ENCODE assay signal across 10 cellular contexts in the genomic region with DNA sequence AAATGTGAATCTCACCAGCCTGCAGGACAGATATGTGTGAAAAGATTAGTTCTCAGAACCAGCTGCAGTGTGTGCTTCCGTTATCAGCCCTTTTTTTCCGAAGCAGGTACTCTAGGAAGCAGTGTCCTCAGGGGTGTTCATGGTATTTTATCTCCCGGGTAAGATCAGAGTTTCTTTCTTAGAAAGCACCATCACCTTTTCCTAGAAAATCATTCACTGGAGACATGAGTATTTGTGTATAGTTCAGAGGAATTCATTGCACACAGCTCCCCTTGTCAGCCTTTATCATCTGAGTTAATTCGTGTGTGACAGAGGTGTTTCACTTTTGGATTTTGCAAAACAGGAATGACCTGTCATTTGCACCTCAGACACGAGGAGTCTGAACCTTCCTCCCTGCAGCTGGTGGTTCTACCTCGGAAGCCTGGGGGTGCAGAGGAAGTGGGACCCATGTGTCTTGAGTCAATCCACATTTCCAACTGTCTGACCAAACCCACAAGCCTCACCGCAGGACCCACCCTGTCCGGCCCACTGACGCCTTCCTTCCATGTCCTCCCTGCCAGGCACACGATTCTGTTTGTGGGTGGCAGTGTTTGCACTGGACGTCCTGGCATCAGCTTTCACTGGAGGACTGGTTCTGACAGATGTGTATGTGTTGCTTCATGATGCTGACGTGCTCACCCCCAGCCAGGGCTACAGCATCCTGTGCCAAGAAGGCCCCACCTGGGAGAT.
DNase-seq lines count a peak whose midpoint lies in the region; ATAC-seq and TF ChIP-seq lines count a peak whose summit lies in the region.
"Had no signal": no experiment of that assay in that cellular context is flagged by ENCODE, and none has a peak within 500 bp of the region (broad histone marks: within the 10 kb centered on the region; RNA-seq: fewer than 3 reads in every experiment).

No MANE protein-coding gene starts in this region.

- H3K9me3 Mint-ChIP-seq in dendritic cell treated with granulocyte-macrophage colony-stimulating factor and Interleukin-4, amounts not matched to agents 40 ng/mL and 50 ng/mL, for 4 days = no peaks in the 10 kb centered on the region
- H3K9me3 Mint-ChIP-seq in WTC11 = no peaks in the 10 kb centered on the region
- H3K9me3 Mint-ChIP-seq: brain had no signal

- H3K27me3 ChIP-seq in brain microvascular endothelial cell (replicated peaks) (no peaks in the 10 kb centered on the region), tibial nerve (no peaks in the 10 kb centered on the region)
- H3K27me3 ChIP-seq: right lobe of liver had no signal

- intact Hi-C loops in dendritic cell treated with granulocyte-macrophage colony-stimulating factor and Interleukin-4, amounts not matched to agents 40 ng/mL and 50 ng/mL, for 4 days (cut with micrococcal nuclease) = no loop called here

- peaks cover 91% of the 10 kb centered on the region for H3K36me3 Mint-ChIP-seq in dendritic cell treated with granulocyte-macrophage colony-stimulating factor and Interleukin-4, amounts not matched to agents 40 ng/mL and 50 ng/mL, for 4 days (ENCODE audit: low read depth)
- H3K36me3 Mint-ChIP-seq in WTC11 = no peaks in the 10 kb centered on the region

- ATAC-seq in HG02623 (IDR thresholded peaks at IDR 0.05; ENCODE audit: unreplicated experiment) (peak; percentile 57), WTC11 (no peak), left lobe of liver (no peak)

- no peak overlapping the region for H3K27ac ChIP-seq in brain microvascular endothelial cell
- H3K27ac ChIP-seq in tibial nerve = no peak overlapping the region
- H3K27ac ChIP-seq: right lobe of liver had no signal

- peak overlapping the region; percentile 71 for H3K27ac Mint-ChIP-seq in dendritic cell treated with granulocyte-macrophage colony-stimulating factor and Interleukin-4, amounts not matched to agents 40 ng/mL and 50 ng/mL, for 4 days
- no peak overlapping the region; the same call in 1 of the 2 replicates for H3K27ac Mint-ChIP-seq in WTC11

- peaks cover 9% of the 10 kb centered on the region for H3K36me3 ChIP-seq in brain microvascular endothelial cell (replicated peaks)
- H3K36me3 ChIP-seq in tibial nerve = peaks cover 0 to 72% (median 0%) of the 10 kb centered on the region in 3 donors

- H3K4me3 ChIP-seq in GM12864 (ENCODE audit: low read depth, low read length) = no peak overlapping the region
- H3K4me3 ChIP-seq in brain microvascular endothelial cell (ENCODE audit: low read depth, low read length) = no peak overlapping the region
- no peak overlapping the region for H3K4me3 ChIP-seq in tibial nerve
- H3K4me3 ChIP-seq: right lobe of liver had no signal

- H3K4me1 ChIP-seq in tibial nerve = peaks cover 0 to 32% (median 6%) of the 10 kb centered on the region in 4 donors
- H3K4me1 ChIP-seq: right lobe of liver had no signal

- TF ChIP-seq POLR2A in tibial nerve (IDR thresholded peaks at IDR 0.05) = no peak

- POLR2A ChIA-PET in WTC11 (lab: Charles Lee) = no interaction called here

- H3K4me3 Mint-ChIP-seq in dendritic cell treated with granulocyte-macrophage colony-stimulating factor and Interleukin-4, amounts not matched to agents 40 ng/mL and 50 ng/mL, for 4 days = peak overlapping the region; percentile 33
- H3K4me3 Mint-ChIP-seq in WTC11 = no peak overlapping the region
- H3K4me3 Mint-ChIP-seq: brain had no signal

- H3K27me3 Mint-ChIP-seq in dendritic cell treated with granulocyte-macrophage colony-stimulating factor and Interleukin-4, amounts not matched to agents 40 ng/mL and 50 ng/mL, for 4 days = peaks cover 9% of the 10 kb centered on the region
- no peaks in the 10 kb centered on the region for H3K27me3 Mint-ChIP-seq in WTC11 (ENCODE audit: low read depth)

- peaks cover 78% of the 10 kb centered on the region for H3K4me1 Mint-ChIP-seq in dendritic cell treated with granulocyte-macrophage colony-stimulating factor and Interleukin-4, amounts not matched to agents 40 ng/mL and 50 ng/mL, for 4 days (ENCODE audit: low read depth)
- peaks cover 18% of the 10 kb centered on the region for H3K4me1 Mint-ChIP-seq in WTC11

- in situ Hi-C loops in brain microvascular endothelial cell (cut with HindIII; ENCODE audit: low pct_ligation_motif_present, low sequenced_read_pairs) = no loop called here

- 75 to 83% methylated on average over 12 of the region's 12 CpGs for WGBS in tibial nerve, 2 donors

- no peaks in the 10 kb centered on the region for H3K9me3 ChIP-seq in tibial nerve
- H3K9me3 ChIP-seq: right lobe of liver had no signal

- TF ChIP-seq EP300 in tibial nerve (IDR thresholded peaks at IDR 0.05) = no peak

- TF ChIP-seq CTCF in GM12864 (IDR thresholded peaks at IDR 0.05; ENCODE audit: low read depth, low read length, missing control alignments) (no peak), WTC11 (IDR thresholded peaks at IDR 0.05) (no peak), brain microvascular endothelial cell (IDR thresholded peaks at IDR 0.05; ENCODE audit: low read depth, low read length, missing control alignments) (no peak), tibial nerve (IDR thresholded peaks at IDR 0.05) (no peak)

- peak; percentile 68 for DNase-seq in GM12864 (ENCODE audit: low read depth)
- DNase-seq in SKM-1 treated with dmso at 0.1 percent for 144 hours (lab: John Stamatoyannopoulos, UW; ENCODE audit: unreplicated experiment) = peak; percentile 87
- no peak for DNase-seq in WTC11 (ENCODE audit: low spot score)
- DNase-seq in brain microvascular endothelial cell = no peak
- no peak for DNase-seq in tibial nerve (ENCODE audit: low spot score in 2 of 2)
- no peak for DNase-seq in left lobe of liver (ENCODE audit: low spot score)

- CTCF ChIA-PET in WTC11 (lab: Charles Lee) = interaction anchor here (0.8 kb wide), 1 partner anchor 203 kb away, joined by 3 read pairs; no protein-coding TSS in a partner anchor

TF ChIP-seq in WTC11, 78 proteins besides CTCF, POLR2A, EP300 and RAD21:
- TF ChIP-seq, protein P1, sequence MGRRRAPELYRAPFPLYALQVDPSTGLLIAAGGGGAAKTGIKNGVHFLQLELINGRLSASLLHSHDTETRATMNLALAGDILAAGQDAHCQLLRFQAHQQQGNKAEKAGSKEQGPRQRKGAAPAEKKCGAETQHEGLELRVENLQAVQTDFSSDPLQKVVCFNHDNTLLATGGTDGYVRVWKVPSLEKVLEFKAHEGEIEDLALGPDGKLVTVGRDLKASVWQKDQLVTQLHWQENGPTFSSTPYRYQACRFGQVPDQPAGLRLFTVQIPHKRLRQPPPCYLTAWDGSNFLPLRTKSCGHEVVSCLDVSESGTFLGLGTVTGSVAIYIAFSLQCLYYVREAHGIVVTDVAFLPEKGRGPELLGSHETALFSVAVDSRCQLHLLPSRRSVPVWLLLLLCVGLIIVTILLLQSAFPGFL (CRISPR knock-in tag; IDR thresholded peaks at IDR 0.05; ENCODE audit: borderline replicate concordance) = no peak
TF ChIP-seq in WTC11: peak in this region for 0.

Comparison
In these comparisons a context has a peak if more than half of its experiments do, and no peak if none do; other contexts are left out.
1. DNase-seq: peak in GM12864 (single experiment) and SKM-1 treated with dmso at 0.1 percent for 144 hours (single experiment); none in WTC11 (single experiment), brain microvascular endothelial cell (single experiment), tibial nerve (0 of 2) and left lobe of liver (single experiment).